In the genomic region with DNA sequence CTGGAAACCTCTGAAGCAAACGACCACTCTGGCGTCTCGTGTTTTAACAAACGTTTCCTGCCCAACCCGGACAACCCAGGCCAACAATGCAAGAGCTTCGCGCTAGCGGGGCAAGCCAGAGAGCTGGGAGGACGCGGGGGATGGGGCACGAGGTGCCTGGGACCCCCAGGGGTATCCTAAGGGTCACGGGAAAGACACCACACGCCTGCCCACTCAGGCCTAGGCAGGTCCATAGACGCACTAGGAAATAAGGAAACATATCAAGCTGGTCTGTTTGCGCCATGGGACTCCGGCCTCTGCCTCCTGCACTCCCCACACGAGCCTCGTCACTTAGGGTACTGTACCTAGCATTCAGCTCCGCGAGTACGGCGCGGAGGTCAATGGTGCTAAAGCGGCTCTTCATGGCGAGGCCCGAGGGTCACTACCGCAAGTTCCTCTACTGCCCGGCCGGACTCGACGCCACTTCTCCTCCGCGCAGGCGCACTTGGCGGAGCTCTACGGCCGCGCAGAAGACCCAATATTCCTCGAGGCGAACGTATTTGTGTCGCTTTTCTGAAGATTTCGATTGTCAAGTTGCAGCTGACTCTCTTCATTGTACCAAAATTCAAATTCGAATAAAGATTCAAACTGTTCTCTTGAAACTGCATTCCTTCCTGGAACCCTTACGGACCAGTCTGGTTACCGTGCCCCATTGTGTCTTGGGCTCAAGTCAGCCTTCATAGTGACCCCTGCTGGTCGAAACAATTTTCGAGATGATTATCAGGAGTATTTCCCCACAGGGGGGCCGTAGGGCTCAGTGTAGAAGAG, we compare ENCODE assay signal across 8 cellular contexts. TPM values are rescaled to one million over a fixed set of nuclear protein-coding genes. Genes with fewer than 3 reads are reported as not detected.
A peak's percentile ranks its signal among the peaks of the same experiment; 100 is the strongest.
DNase-seq lines count a peak whose midpoint lies in the region; ATAC-seq and TF ChIP-seq lines count a peak whose summit lies in the region.

A gene with protein sequence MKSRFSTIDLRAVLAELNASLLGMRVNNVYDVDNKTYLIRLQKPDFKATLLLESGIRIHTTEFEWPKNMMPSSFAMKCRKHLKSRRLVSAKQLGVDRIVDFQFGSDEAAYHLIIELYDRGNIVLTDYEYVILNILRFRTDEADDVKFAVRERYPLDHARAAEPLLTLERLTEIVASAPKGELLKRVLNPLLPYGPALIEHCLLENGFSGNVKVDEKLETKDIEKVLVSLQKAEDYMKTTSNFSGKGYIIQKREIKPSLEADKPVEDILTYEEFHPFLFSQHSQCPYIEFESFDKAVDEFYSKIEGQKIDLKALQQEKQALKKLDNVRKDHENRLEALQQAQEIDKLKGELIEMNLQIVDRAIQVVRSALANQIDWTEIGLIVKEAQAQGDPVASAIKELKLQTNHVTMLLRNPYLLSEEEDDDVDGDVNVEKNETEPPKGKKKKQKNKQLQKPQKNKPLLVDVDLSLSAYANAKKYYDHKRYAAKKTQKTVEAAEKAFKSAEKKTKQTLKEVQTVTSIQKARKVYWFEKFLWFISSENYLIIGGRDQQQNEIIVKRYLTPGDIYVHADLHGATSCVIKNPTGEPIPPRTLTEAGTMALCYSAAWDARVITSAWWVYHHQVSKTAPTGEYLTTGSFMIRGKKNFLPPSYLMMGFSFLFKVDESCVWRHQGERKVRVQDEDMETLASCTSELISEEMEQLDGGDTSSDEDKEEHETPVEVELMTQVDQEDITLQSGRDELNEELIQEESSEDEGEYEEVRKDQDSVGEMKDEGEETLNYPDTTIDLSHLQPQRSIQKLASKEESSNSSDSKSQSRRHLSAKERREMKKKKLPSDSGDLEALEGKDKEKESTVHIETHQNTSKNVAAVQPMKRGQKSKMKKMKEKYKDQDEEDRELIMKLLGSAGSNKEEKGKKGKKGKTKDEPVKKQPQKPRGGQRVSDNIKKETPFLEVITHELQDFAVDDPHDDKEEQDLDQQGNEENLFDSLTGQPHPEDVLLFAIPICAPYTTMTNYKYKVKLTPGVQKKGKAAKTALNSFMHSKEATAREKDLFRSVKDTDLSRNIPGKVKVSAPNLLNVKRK (minus strand): TSS at position 438 of the 807 bp plus-strand sequence. CDS start 35 bp downstream, at position 403.

- ATAC-seq in GM21786 (IDR thresholded peaks at IDR 0.05; ENCODE audit: unreplicated experiment), result peak; percentile 63
- ATAC-seq in activated T-helper 17 cell treated with anti-CD3 and anti-CD28 coated beads, Interleukin-2, amount 50 U/mL, for 72 hours (replicated peaks), result peak; percentile 85
- peak; percentile 90 for ATAC-seq in stimulated activated naive CD8-positive, alpha-beta T cell treated with anti-CD3 and anti-CD28 coated beads, Interleukin-15, amount 100 ng/mL, for 72 hours

- H3K27me3 Mint-ChIP-seq in activated T-helper 17 cell treated with anti-CD3 and anti-CD28 coated beads, Interleukin-2, amount 50 U/mL, for 72 hours, result no peaks in the 10 kb centered on the region
- H3K27me3 Mint-ChIP-seq in nephron (ENCODE audit: low read depth), result no peaks in the 10 kb centered on the region
- no peaks in the 10 kb centered on the region for H3K27me3 Mint-ChIP-seq in stimulated activated naive CD8-positive, alpha-beta T cell treated with anti-CD3 and anti-CD28 coated beads, Interleukin-15, amount 100 ng/mL, for 72 hours

- peak; percentile 90 to 96 (median 90) for TF ChIP-seq CTCF in nephron (IDR thresholded peaks at IDR 0.05; ENCODE audit: unreplicated experiment in 3 of 3)

- peak within 1 kb of the TSS; percentile 98 for H3K27ac Mint-ChIP-seq in activated T-helper 17 cell treated with anti-CD3 and anti-CD28 coated beads, Interleukin-2, amount 50 U/mL, for 72 hours
- H3K27ac Mint-ChIP-seq in nephron, result peak within 1 kb of the TSS; percentile 98 to 99 (median 98)
- peak within 1 kb of the TSS; percentile 93 to 97 for H3K27ac Mint-ChIP-seq in stimulated activated naive CD8-positive, alpha-beta T cell treated with anti-CD3 and anti-CD28 coated beads, Interleukin-15, amount 100 ng/mL, for 72 hours

- H3K9me3 Mint-ChIP-seq in activated T-helper 17 cell treated with anti-CD3 and anti-CD28 coated beads, Interleukin-2, amount 50 U/mL, for 72 hours, result no peaks in the 10 kb centered on the region
- H3K9me3 Mint-ChIP-seq in nephron, result no peaks in the 10 kb centered on the region
- no peaks in the 10 kb centered on the region for H3K9me3 Mint-ChIP-seq in stimulated activated naive CD8-positive, alpha-beta T cell treated with anti-CD3 and anti-CD28 coated beads, Interleukin-15, amount 100 ng/mL, for 72 hours

- peaks cover 35% of the 10 kb centered on the region for H3K36me3 ChIP-seq in KOPT-K1 (ENCODE audit: insufficient read depth, low read length)

- no peaks in the 10 kb centered on the region for H3K9me3 ChIP-seq in KOPT-K1 (ENCODE audit: insufficient read depth, low read length, poor library complexity, severe bottlenecking)

- peaks cover 56% of the 10 kb centered on the region for H3K36me3 Mint-ChIP-seq in activated T-helper 17 cell treated with anti-CD3 and anti-CD28 coated beads, Interleukin-2, amount 50 U/mL, for 72 hours (ENCODE audit: low read depth)
- peaks cover 25% of the 10 kb centered on the region for H3K36me3 Mint-ChIP-seq in nephron (ENCODE audit: low read depth)

- peak within 1 kb of the TSS; percentile 93 for H3K4me3 Mint-ChIP-seq in activated T-helper 17 cell treated with anti-CD3 and anti-CD28 coated beads, Interleukin-2, amount 50 U/mL, for 72 hours
- H3K4me3 Mint-ChIP-seq in nephron, result peak within 1 kb of the TSS; percentile 86 to 98 (median 95)
- peak within 1 kb of the TSS; percentile 93 to 98 for H3K4me3 Mint-ChIP-seq in stimulated activated naive CD8-positive, alpha-beta T cell treated with anti-CD3 and anti-CD28 coated beads, Interleukin-15, amount 100 ng/mL, for 72 hours

- peak within 1 kb of the TSS; percentile 81 for H3K27ac ChIP-seq in KOPT-K1 (ENCODE audit: low read depth, low read length, poor library complexity, severe bottlenecking)

- H3K4me1 Mint-ChIP-seq in activated T-helper 17 cell treated with anti-CD3 and anti-CD28 coated beads, Interleukin-2, amount 50 U/mL, for 72 hours, result peaks cover 19% of the 10 kb centered on the region
- H3K4me1 Mint-ChIP-seq in nephron, result peaks cover 28% of the 10 kb centered on the region
- H3K4me1 Mint-ChIP-seq in stimulated activated naive CD8-positive, alpha-beta T cell treated with anti-CD3 and anti-CD28 coated beads, Interleukin-15, amount 100 ng/mL, for 72 hours, result peaks cover 46% of the 10 kb centered on the region

- DNase-seq in Daoy (ENCODE audit: low read depth) (peak; percentile 91), RKO (ENCODE audit: low spot score) (peak; percentile 89), fibroblast of peridontal ligament (ENCODE audit: extremely low read depth) (peak; percentile 94)
- DNase-seq in stimulated activated naive CD8-positive, alpha-beta T cell treated with anti-CD3 and anti-CD28 coated beads, Interleukin-15, amount 100 ng/mL, for 72 hours, result peak; percentile 82 to 84

RNA-seq across cellular contexts. Expression of the gene that starts here (rescaled TPM):
- total RNA-seq in Daoy (2014; rRNA removed; shearing (Covaris generic)), result 68.1 and 69.6 TPM in 2 replicates
- total RNA-seq in activated T-helper 17 cell treated with anti-CD3 and anti-CD28 coated beads, Interleukin-2, amount 50 U/mL, for 72 hours, result 10 to 100 TPM; 79.9 to 86.6 TPM

Comparison
In these comparisons a context has a peak if more than half of its experiments do, and no peak if none do; other contexts are left out.
1. Peak in every context shown above with its lines: DNase-seq, ATAC-seq and H3K27ac ChIP-seq.